ENCODE assay signal across 8 cellular contexts in genomic region chr11:67240575-67241389, GRCh38. TPM values are rescaled to one million over a fixed set of nuclear protein-coding genes. Genes with fewer than 3 reads are reported as not detected.
DNase-seq lines count a peak whose midpoint lies in the region; ATAC-seq and TF ChIP-seq lines count a peak whose summit lies in the region.

No MANE protein-coding gene starts in this region.

- DNase-seq in DMS153 treated with DMSO at 0.1 percent for 48 hours (lab: John Stamatoyannopoulos, UW; ENCODE audit: unreplicated experiment) (peak; percentile 31), DMS153 (lab: John Stamatoyannopoulos, UW) (no peak), SW 1271 (lab: John Stamatoyannopoulos, UW) (peak; percentile 43 to 73), adipocyte (ENCODE audit: low read depth) (peak; percentile 84), right cardiac atrium (peak; percentile 68 to 84 (median 77)), retinal pigment epithelial cell (ENCODE audit: low read depth) (peak; percentile 83), aorta (peak; percentile 81 to 87)

- H3K4me1 ChIP-seq in adipocyte (ENCODE audit: control insufficient read depth, insufficient read depth, low read length) (peaks cover 41% of the 10 kb centered on the region), right cardiac atrium (ENCODE audit: control insufficient read depth, insufficient read depth, low read length) (peaks cover 13% of the 10 kb centered on the region), aorta (ENCODE audit: control insufficient read depth in 1 of 2, insufficient read depth in 2 of 2, low read length in 2 of 2) (peaks cover 1 to 3% of the 10 kb centered on the region in 2 donors)

- TF ChIP-seq EP300 in Ishikawa (IDR thresholded peaks at IDR 0.05; ENCODE audit: borderline replicate concordance) = no peak

- no peak for TF ChIP-seq CTCF in retinal pigment epithelial cell (conservative IDR thresholded peaks at IDR 0.05; ENCODE audit: low read depth, low read length)

- intact Hi-C loops in right cardiac atrium (cut with DNase I) = no loop called here
- intact Hi-C loops in aorta (cut with DNase I) = no loop called here

- H3K27me3 ChIP-seq in adipocyte (replicated peaks; ENCODE audit: control insufficient read depth, insufficient read depth, low read length) (no peaks in the 10 kb centered on the region), right cardiac atrium (ENCODE audit: control insufficient read depth, insufficient read depth) (no peaks in the 10 kb centered on the region), aorta (ENCODE audit: control insufficient read depth in 1 of 2, insufficient read depth in 2 of 2, low read length in 1 of 2) (no peaks in the 10 kb centered on the region)

- H3K36me3 ChIP-seq in adipocyte (ENCODE audit: control insufficient read depth, insufficient read depth, low read length, severe bottlenecking) (peaks cover 30% of the 10 kb centered on the region), aorta (ENCODE audit: control insufficient read depth in 1 of 2, insufficient read depth in 2 of 2, low read length in 1 of 2) (peaks cover 2 to 4% of the 10 kb centered on the region in 2 donors)

- H3K27ac ChIP-seq in right cardiac atrium (ENCODE audit: low read length) = peak overlapping the region; percentile 100
- H3K27ac ChIP-seq in aorta (ENCODE audit: low read depth in 1 of 2, low read length in 2 of 2) = peak overlapping the region; percentile 46 to 96

- ATAC-seq in right cardiac atrium = peak; percentile 39 to 61
- ATAC-seq in aorta (ENCODE audit: low FRiP score) = peak; percentile 59

- no peak for TF ChIP-seq RAD21 in Ishikawa (IDR thresholded peaks at IDR 0.05; ENCODE audit: low read depth)

- H3K4me3 ChIP-seq in adipocyte (ENCODE audit: low read length) = peak overlapping the region; percentile 97
- H3K4me3 ChIP-seq in right cardiac atrium (ENCODE audit: low read length) = peak overlapping the region; percentile 98
- H3K4me3 ChIP-seq in retinal pigment epithelial cell (ENCODE audit: low read length) = peak overlapping the region; percentile 95
- H3K4me3 ChIP-seq in aorta (ENCODE audit: low read length in 2 of 2) = peak overlapping the region; percentile 68 to 87

- H3K9me3 ChIP-seq in adipocyte (ENCODE audit: control insufficient read depth, low read length) (no peaks in the 10 kb centered on the region), right cardiac atrium (ENCODE audit: control insufficient read depth, low read length) (no peaks in the 10 kb centered on the region), aorta (ENCODE audit: control insufficient read depth, low read length) (no peaks in the 10 kb centered on the region)

- under 1% methylated on average over 16 of the region's 16 CpGs for WGBS in right cardiac atrium
- WGBS in aorta, 2 donors = 0 to 1% methylated on average over 16 of the region's 16 CpGs

- H3K9ac ChIP-seq in adipocyte (ENCODE audit: low read length) = peak overlapping the region; percentile 97

TF ChIP-seq in Ishikawa, 13 proteins besides CTCF, POLR2A, EP300 and RAD21:
- TF ChIP-seq USF1 (IDR thresholded peaks at IDR 0.05) (peak; percentile 23; the same call in 1 of the 2 replicates), EGR1 (IDR thresholded peaks at IDR 0.05) (peak; percentile 52), NFIC (IDR thresholded peaks at IDR 0.05) (no peak), YY1 (IDR thresholded peaks at IDR 0.05; ENCODE audit: low read depth) (no peak), FOXM1 (IDR thresholded peaks at IDR 0.05; ENCODE audit: borderline replicate concordance, low read depth) (no peak), TEAD4 (IDR thresholded peaks at IDR 0.05) (no peak), TAF1 (IDR thresholded peaks at IDR 0.05; ENCODE audit: low read depth) (no peak), TCF12 (IDR thresholded peaks at IDR 0.05; ENCODE audit: low read depth) (no peak), CEBPB (IDR thresholded peaks at IDR 0.05) (no peak), ZBTB7A (IDR thresholded peaks at IDR 0.05; ENCODE audit: low read depth) (0 out of 2 replicates have a peak, but pooled peaks have one; percentile 34), MAX (IDR thresholded peaks at IDR 0.05) (no peak)
TF ChIP-seq in Ishikawa: peak in this region for 3.

RNA-seq across cellular contexts. Expression of gene GRK2, which starts 25.5 kb away (rescaled TPM):
- 10 to 100 TPM; 50.4 to 56.5 (median 52.5) TPM for total RNA-seq in right cardiac atrium
- 56.6 TPM for polyA plus RNA-seq in right cardiac atrium
- 10 to 100 TPM; 53.8 to 77.6 TPM for total RNA-seq in aorta
- 10 to 100 TPM; 29.3 to 53.6 TPM for polyA plus RNA-seq in aorta

RNA-seq across cellular contexts. Expression of gene ANKRD13D, which starts 48.3 kb away (rescaled TPM):
- total RNA-seq in right cardiac atrium (10 to 100 TPM; 20.0 to 25.3 (median 22.8) TPM), aorta (10 to 100 TPM; 43.2 to 96.1 TPM)
- polyA plus RNA-seq in right cardiac atrium (18.0 TPM), aorta (100 to 1,000 TPM in 1 of 2 donors, 10 to 100 TPM in 1; 16.8 to 100 TPM)
